Comparison of ENCODE assay signal across 14 cellular contexts in the genomic region with DNA sequence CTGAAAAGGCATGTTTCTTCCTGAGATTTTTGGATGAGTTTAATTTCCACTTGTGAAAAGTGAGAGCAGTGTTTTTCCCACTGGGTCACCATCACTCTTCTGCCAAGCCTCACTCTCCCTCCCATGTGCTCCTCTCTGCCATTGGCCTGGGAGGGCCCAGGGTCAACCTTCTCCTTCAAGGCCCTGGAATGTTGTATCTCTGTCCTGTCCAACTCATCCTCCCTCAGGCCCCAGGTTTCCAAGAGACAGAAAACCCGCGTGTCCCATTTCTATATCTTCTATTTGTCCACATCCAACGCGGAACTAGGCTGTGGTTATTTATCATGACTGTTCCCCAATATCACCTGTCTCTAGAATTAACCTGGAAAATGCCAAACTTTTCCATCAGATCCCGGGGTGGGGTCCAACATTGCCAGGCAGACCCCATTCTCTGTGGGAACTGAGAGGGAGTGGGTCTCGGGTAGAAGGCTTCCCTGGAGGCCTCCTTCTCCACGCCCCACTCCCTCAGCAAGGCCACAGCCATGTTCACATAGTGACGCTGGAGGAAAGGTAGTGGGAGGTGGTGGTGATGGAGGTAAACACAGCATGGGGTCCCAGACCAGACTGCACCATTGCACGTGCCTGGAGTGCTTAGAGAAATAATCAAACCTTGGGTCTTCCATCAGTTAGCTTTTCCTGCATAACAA.
"Had no signal": no experiment of that assay in that cellular context is flagged by ENCODE, and none has a peak within 500 bp of the region (broad histone marks: within the 10 kb centered on the region; RNA-seq: fewer than 3 reads in every experiment).

No MANE protein-coding gene starts in this region.

- ATAC-seq: activated CD8-positive, alpha-beta memory T cell treated with anti-CD3 and anti-CD28 coated beads, Interleukin-2, amount 10 ng/mL, durations not matched to agents 7 days and 5 days; activated naive CD4-positive, alpha-beta T cell treated with anti-CD3 and anti-CD28 coated beads, Interleukin-2, amount 50 U/mL, for 72 hours; left lobe of liver; stimulated activated naive B cell treated with anti-CD40 and anti-IgM and Interleukin-4, amounts not matched to agents 10 μg/mL and 1 μg/mL and 100 μg/mL, for 72 hours had no signal

- H3K9ac ChIP-seq: parathyroid adenoma had no signal

- H3K9me3 ChIP-seq: spleen had no signal

- DNase-seq: activated CD4-positive, alpha-beta T cell treated with anti-CD3 and anti-CD28 coated beads for 1 hour; activated CD4-positive, alpha-beta T cell treated with anti-CD3 and anti-CD28 coated beads, Interleukin-2, amount 50 U/mL, for 48 hours; activated CD8-positive, alpha-beta memory T cell treated with anti-CD3 and anti-CD28 coated beads, Interleukin-2, amount 10 ng/mL, durations not matched to agents 7 days and 5 days; activated effector memory CD4-positive, alpha-beta T cell treated with Interleukin-2 at 50 U/mL for 16 hours; activated T-cell treated with anti-CD3 and anti-CD28 coated beads, Interleukin-2, amount 50 U/mL, for 24 hours; amygdala; mesenchymal stem cell; spleen; stimulated activated CD4-positive, alpha-beta T cell treated with anti-CD3 and anti-CD28 coated beads, Interleukin-1b, Interleukin-23, amount 100 ng/mL, for 48 hours; stimulated activated naive B cell treated with anti-CD40 and anti-IgM and Interleukin-4, amounts not matched to agents 10 μg/mL and 1 μg/mL and 100 μg/mL, for 72 hours; SW 1271 had no signal

- H3K27me3 ChIP-seq: spleen had no signal

- H3K4me3 ChIP-seq: spleen had no signal

- H3K27ac ChIP-seq: parathyroid adenoma had no signal

- H3K36me3 ChIP-seq: spleen had no signal

- H3K79me2 ChIP-seq: parathyroid adenoma had no signal
